ENCODE assay signal across 2 cellular contexts in the genomic region with DNA sequence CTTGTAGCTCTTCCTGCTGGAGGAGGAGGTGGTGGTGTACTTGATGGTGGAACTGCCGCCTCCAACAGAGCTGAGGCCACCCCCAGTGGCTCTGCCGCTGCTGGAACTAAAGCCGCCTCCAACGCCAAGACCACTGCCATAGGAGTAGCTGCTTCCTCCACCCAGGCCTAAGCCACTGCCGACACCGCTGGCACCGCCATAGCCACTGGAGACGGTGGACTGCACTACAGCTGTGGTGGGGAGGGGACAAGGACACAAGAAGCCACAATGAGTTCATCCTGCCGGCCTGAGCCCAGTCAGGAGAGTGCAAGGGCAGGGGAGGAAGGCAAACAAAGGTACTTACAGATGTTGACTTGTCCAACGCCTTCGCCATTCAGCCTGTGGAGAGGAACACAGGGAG. TPM values are rescaled to one million over a fixed set of nuclear protein-coding genes. Genes with fewer than 3 reads are reported as not detected.
"Had no signal": no experiment of that assay in that cellular context is flagged by ENCODE, and none has a peak within 500 bp of the region (broad histone marks: within the 10 kb centered on the region; RNA-seq: fewer than 3 reads in every experiment).

No MANE protein-coding gene starts in this region.

RNA-seq across cellular contexts. Expression of a gene that starts 4.8 kb away (rescaled TPM):
- total RNA-seq: G401, GM12878 had no signal

RNA-seq across cellular contexts. Expression of a gene that starts 13.0 kb away (rescaled TPM):
- total RNA-seq: GM12878 had no signal
- polyA plus RNA-seq: GM12878 had no signal

RNA-seq across cellular contexts. Expression of a gene that starts 26.4 kb away (rescaled TPM):
- total RNA-seq: G401, GM12878 had no signal
- polyA plus RNA-seq: GM12878 had no signal

RNA-seq across cellular contexts. Expression of a gene that starts 41.1 kb away (rescaled TPM):
- total RNA-seq: G401, GM12878 had no signal
- polyA plus RNA-seq: GM12878 had no signal

RNA-seq across cellular contexts. Expression of a gene that starts 45.9 kb away (rescaled TPM):
- total RNA-seq: G401, GM12878 had no signal
